Comparison of ENCODE assay signal across 23 cellular contexts in genomic region chr9:92663951-92664350, GRCh38. TPM values are rescaled to one million over a fixed set of nuclear protein-coding genes. Genes with fewer than 3 reads are reported as not detected.
DNase-seq lines count a peak whose midpoint lies in the region; ATAC-seq and TF ChIP-seq lines count a peak whose summit lies in the region.
"Had no signal": no experiment of that assay in that cellular context is flagged by ENCODE, and none has a peak within 500 bp of the region (broad histone marks: within the 10 kb centered on the region; RNA-seq: fewer than 3 reads in every experiment).

No MANE protein-coding gene starts in this region.

- 0 out of 2 replicates have a peak, but pooled peaks cover 4% of the 10 kb centered on the region for H3K36me3 ChIP-seq in GM23248 (ENCODE audit: low read depth)
- H3K36me3 ChIP-seq: neural progenitor cell had no signal

- POLR2A ChIA-PET in activated CD4-positive, alpha-beta T cell treated with anti-CD3 and anti-CD28 coated beads, Interleukin-2, amount 10 ng/mL, durations not matched to agents 7 days and 5 days (lab: Charles Lee) = no interaction called here

- TF ChIP-seq CTCF in choroid plexus epithelial cell (conservative IDR thresholded peaks at IDR 0.05; ENCODE audit: low read depth, low read length) = no peak

- H4K20me1 ChIP-seq in GM23248 (ENCODE audit: insufficient read depth) = no peaks in the 10 kb centered on the region

- WGBS in GM23248 (ENCODE audit: low coverage in 1 of 2, low lambda C conversion rate in 2 of 2, missing lambda C conversion rate in 2 of 2), 2 experiments = 90 to 91% methylated on average over 10 of the region's 10 CpGs

- peak overlapping the region; percentile 13 for H3K4me2 ChIP-seq in GM23248 (ENCODE audit: unreplicated experiment)
- H3K4me2 ChIP-seq: A549, neural progenitor cell had no signal

- ATAC-seq in GM18909 (IDR thresholded peaks at IDR 0.05; ENCODE audit: poor library complexity, unreplicated experiment) = no peak
- ATAC-seq: A549 had no signal

- CTCF ChIA-PET in activated CD4-positive, alpha-beta T cell treated with anti-CD3 and anti-CD28 coated beads, Interleukin-2, amount 10 ng/mL, durations not matched to agents 7 days and 5 days (lab: Charles Lee) = interaction anchor here (1.1 kb wide), 1 partner anchor 10 kb away, joined by 4 read pairs; no protein-coding TSS in a partner anchor

- H3F3A ChIP-seq in GM23248 (ENCODE audit: insufficient read depth) = peaks cover 21% of the 10 kb centered on the region; the same call in 1 of the 2 replicates

- H3K36me3 Mint-ChIP-seq in activated CD4-positive, alpha-beta T cell treated with anti-CD3 and anti-CD28 coated beads, Interleukin-2, amount 10 ng/mL, durations not matched to agents 7 days and 5 days (ENCODE audit: low read depth) = peaks cover 6% of the 10 kb centered on the region

- H3K27ac ChIP-seq in GM23248 = peak overlapping the region; percentile 56
- H3K27ac ChIP-seq: A549, ascending aorta, HL-60, neural progenitor cell, testis had no signal

- in situ Hi-C loops in GM23248 (cut with MboI) = no loop called here

- H3K4me3 Mint-ChIP-seq in activated CD4-positive, alpha-beta T cell treated with anti-CD3 and anti-CD28 coated beads, Interleukin-2, amount 10 ng/mL, durations not matched to agents 7 days and 5 days = no peak overlapping the region
- H3K4me3 Mint-ChIP-seq: endodermal cell, HFFc6, mesothelial cell of epicardium, neural progenitor cell had no signal

- no peaks in the 10 kb centered on the region for H3K9me3 Mint-ChIP-seq in activated CD4-positive, alpha-beta T cell treated with anti-CD3 and anti-CD28 coated beads, Interleukin-2, amount 10 ng/mL, durations not matched to agents 7 days and 5 days
- H3K9me3 Mint-ChIP-seq: endodermal cell, HFFc6, IgD-negative memory B cell, mesothelial cell of epicardium, neural progenitor cell had no signal

- no peak overlapping the region for H2AFZ ChIP-seq in GM23248
- H2AFZ ChIP-seq: neural progenitor cell had no signal

- H3K9me3 ChIP-seq in GM23248 (ENCODE audit: low read depth) = no peaks in the 10 kb centered on the region
- H3K9me3 ChIP-seq: A549, ascending aorta, MG63, testis had no signal

- peak overlapping the region; percentile 77 for H3K27ac Mint-ChIP-seq in activated CD4-positive, alpha-beta T cell treated with anti-CD3 and anti-CD28 coated beads, Interleukin-2, amount 10 ng/mL, durations not matched to agents 7 days and 5 days
- H3K27ac Mint-ChIP-seq: endodermal cell, mesothelial cell of epicardium had no signal

- DNase-seq in activated CD4-positive, alpha-beta T cell treated with anti-CD3 and anti-CD28 coated beads, Interleukin-2, amount 10 ng/mL, durations not matched to agents 7 days and 5 days = no peak
- DNase-seq in activated CD4-positive, alpha-beta T cell treated with anti-CD3 and anti-CD28 coated beads, Interleukin-2, amount 50 U/mL, for 48 hours = no peak
- no peak for DNase-seq in GM23248
- DNase-seq in choroid plexus epithelial cell (ENCODE audit: low read depth) = peak; percentile 21
- peak; percentile 67 for DNase-seq in posterior vena cava (ENCODE audit: low spot score)
- DNase-seq in HT-29 (ENCODE audit: low spot score) = no peak
- DNase-seq in kidney glomerular epithelial cell (lab: John Stamatoyannopoulos, UW) = no peak
- DNase-seq: activated CD4-positive, alpha-beta T cell treated with anti-CD3 and anti-CD28 coated beads for 1 hour; glutamatergic neuron; HFFc6; MG63; NCI-H1436 treated with DMSO at 0.1 percent for 48 hours; NCI-H2171 treated with DMSO at 0.1 percent for 48 hours; NCI-H526 treated with DMSO at 0.1 percent for 48 hours; testis had no signal

- no peaks in the 10 kb centered on the region for H3K27me3 ChIP-seq in GM23248 (replicated peaks; ENCODE audit: insufficient read depth)
- H3K27me3 ChIP-seq: ascending aorta, MG63, neural progenitor cell, testis had no signal

- no peaks in the 10 kb centered on the region for H3K27me3 Mint-ChIP-seq in activated CD4-positive, alpha-beta T cell treated with anti-CD3 and anti-CD28 coated beads, Interleukin-2, amount 10 ng/mL, durations not matched to agents 7 days and 5 days
- H3K27me3 Mint-ChIP-seq: IgD-negative memory B cell had no signal

- H3K4me1 Mint-ChIP-seq in activated CD4-positive, alpha-beta T cell treated with anti-CD3 and anti-CD28 coated beads, Interleukin-2, amount 10 ng/mL, durations not matched to agents 7 days and 5 days = peaks cover 41% of the 10 kb centered on the region

- peaks cover 36% of the 10 kb centered on the region for H3K4me1 ChIP-seq in GM23248 (ENCODE audit: insufficient read depth)

- H3K4me3 ChIP-seq in GM23248 (no peak overlapping the region), choroid plexus epithelial cell (ENCODE audit: low read depth, low read length) (no peak overlapping the region)
- H3K4me3 ChIP-seq: A549, ascending aorta, MG63, neural progenitor cell, testis had no signal

- no peaks in the 10 kb centered on the region for H3K9me2 ChIP-seq in GM23248 (ENCODE audit: insufficient read depth)

- intact Hi-C loops in posterior vena cava (cut with DNase I) = no loop called here

- H3K79me2 ChIP-seq in GM23248 (ENCODE audit: insufficient read depth) = peaks cover 100% of the 10 kb centered on the region

- H3K9ac ChIP-seq in GM23248 = no peak overlapping the region; the same call in 1 of the 2 replicates
- H3K9ac ChIP-seq: neural progenitor cell had no signal

RNA-seq across cellular contexts. Expression of gene IPPK, which starts 6.0 kb away (rescaled TPM):
- total RNA-seq in activated CD4-positive, alpha-beta T cell treated with anti-CD3 and anti-CD28 coated beads, Interleukin-2, amount 10 ng/mL, durations not matched to agents 7 days and 5 days = 10 to 100 TPM in 1 of 2 experiments, 1 to 10 TPM in 1; 9.6 to 10.9 TPM
- total RNA-seq in GM23248 (2014; rRNA removed; shearing (Covaris generic)) = 17.8 and 18.3 TPM in 2 replicates
- polyA plus RNA-seq in GM23248 (2016; fragmentation: Nextera tagmentation; extraction: Ambion mirVana) = 10.4 and 10.7 TPM in 2 replicates
- 1 to 10 TPM; 5.8 to 6.6 TPM for total RNA-seq in posterior vena cava
- 16.5 and 20.4 TPM in 2 replicates for total RNA-seq in HT-29 (2014; rRNA removed; shearing (Covaris generic))

Comparison
In these comparisons a context has a peak if more than half of its experiments do, and no peak if none do; other contexts are left out.
1. DNase-seq: peak in choroid plexus epithelial cell (single experiment) and posterior vena cava (single experiment); none in activated CD4-positive, alpha-beta T cell treated with anti-CD3 and anti-CD28 coated beads, Interleukin-2, amount 10 ng/mL, durations not matched to agents 7 days and 5 days (single experiment), activated CD4-positive, alpha-beta T cell treated with anti-CD3 and anti-CD28 coated beads, Interleukin-2, amount 50 U/mL, for 48 hours (0 of 2), GM23248 (single experiment), HT-29 (single experiment) and kidney glomerular epithelial cell (single experiment).